ENCODE assay signal across 16 cellular contexts in the genomic region with DNA sequence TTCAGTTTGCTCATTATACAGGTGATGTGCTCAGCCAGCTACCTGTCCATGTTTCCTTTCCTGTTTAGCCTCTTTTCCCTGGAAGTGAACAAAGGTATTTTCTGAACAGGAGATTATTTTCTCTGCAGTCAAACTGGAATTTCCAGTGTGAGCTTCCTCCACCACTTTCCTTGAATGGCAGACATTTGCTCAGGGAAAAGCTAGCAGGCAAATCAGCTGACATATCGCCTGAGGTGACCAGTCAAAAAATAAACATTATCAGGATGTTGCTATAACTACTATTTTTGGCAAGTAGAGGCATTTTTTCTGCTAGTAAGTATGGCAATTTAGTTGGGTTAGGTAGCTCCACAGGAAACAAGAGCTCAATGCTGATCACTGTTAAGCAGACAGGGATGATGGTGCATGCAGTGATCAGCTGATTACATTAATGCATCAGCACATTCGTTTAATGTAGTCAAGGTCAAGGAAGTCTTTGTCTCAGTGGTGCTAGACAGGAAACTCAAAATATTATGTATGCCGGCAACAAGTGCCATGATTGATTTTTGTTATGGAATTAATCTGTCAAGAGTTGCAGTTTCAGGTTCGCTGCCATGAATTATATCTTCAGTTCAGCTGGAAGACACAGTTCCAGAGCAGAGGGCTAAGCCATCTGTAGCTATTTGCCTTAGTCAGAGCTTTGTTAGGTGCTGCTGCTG.
DNase-seq lines count a peak whose midpoint lies in the region; ATAC-seq, FAIRE-seq and TF ChIP-seq lines count a peak whose summit lies in the region.
"Had no signal": no experiment of that assay in that cellular context is flagged by ENCODE, and none has a peak within 500 bp of the region (broad histone marks: within the 10 kb centered on the region; RNA-seq: fewer than 3 reads in every experiment).

No MANE protein-coding gene starts in this region.

- no peaks in the 10 kb centered on the region for H3K9me3 ChIP-seq in Caco-2
- H3K9me3 ChIP-seq in pancreas, result no peaks in the 10 kb centered on the region
- no peaks in the 10 kb centered on the region for H3K9me3 ChIP-seq in mucosa of descending colon

- no peaks in the 10 kb centered on the region for H3K36me3 ChIP-seq in Caco-2 (ENCODE audit: control insufficient read depth, insufficient read depth, low read length)
- no peaks in the 10 kb centered on the region for H3K36me3 ChIP-seq in pancreas
- H3K36me3 ChIP-seq in mucosa of descending colon (ENCODE audit: low read depth), result no peaks in the 10 kb centered on the region

- ATAC-seq in pancreas, result peak; percentile 35 to 83 (median 65)
- ATAC-seq in GM19463 (IDR thresholded peaks at IDR 0.05; ENCODE audit: unreplicated experiment), result no peak
- ATAC-seq in mucosa of descending colon, result no peak
- ATAC-seq: activated CD4-positive, CD25-positive, alpha-beta regulatory T cell treated with anti-CD3 and anti-CD28 coated beads, Interleukin-2, amount 50 U/mL, for 24 hours; activated naive CD8-positive, alpha-beta T cell treated with anti-CD3 and anti-CD28 coated beads, Interleukin-2, amount 50 U/mL, for 24 hours; naive thymus-derived CD4-positive, alpha-beta T cell had no signal

- H3K9me3 Mint-ChIP-seq in Caco-2 (ENCODE audit: unreplicated experiment) (no peaks in the 10 kb centered on the region), chondrocyte (ENCODE audit: low read depth) (no peaks in the 10 kb centered on the region)
- H3K9me3 Mint-ChIP-seq: activated naive CD8-positive, alpha-beta T cell treated with anti-CD3 and anti-CD28 coated beads, Interleukin-2, amount 50 U/mL, for 24 hours had no signal

- no peak overlapping the region for H3K27ac ChIP-seq in pancreas
- H3K27ac ChIP-seq: PC-9, SK-N-MC had no signal

- TF ChIP-seq CTCF in Caco-2 (IDR thresholded peaks at IDR 0.05; ENCODE audit: insufficient read depth in 1 of 2, low read depth in 1 of 2, low read length in 1 of 2, severe bottlenecking in 1 of 2, unreplicated experiment in 1 of 2) (no peak), chondrocyte (IDR thresholded peaks at IDR 0.05) (no peak), pancreas (IDR thresholded peaks at IDR 0.05) (no peak), mucosa of descending colon (IDR thresholded peaks at IDR 0.05) (no peak)

- no peak for FAIRE-seq in pancreas (lab: Jason Lieb, UNC)

- H3K4me1 ChIP-seq in Caco-2, result no peaks in the 10 kb centered on the region
- H3K4me1 ChIP-seq in pancreas, result no peaks in the 10 kb centered on the region
- H3K4me1 ChIP-seq in mucosa of descending colon (ENCODE audit: low read depth), result no peaks in the 10 kb centered on the region

- peak in 1 of 2 experiments; percentile 14 for DNase-seq in Caco-2
- DNase-seq in HT-29 (ENCODE audit: low spot score), result peak; percentile 43
- DNase-seq in chondrocyte (ENCODE audit: low spot score), result no peak
- peak in 2 of 6 donors; percentile 7 to 13 for DNase-seq in pancreas
- no peak for DNase-seq in D341Med (ENCODE audit: low spot score)
- DNase-seq in mucosa of descending colon, result no peak
- DNase-seq: activated CD8-positive, alpha-beta memory T cell treated with anti-CD3 and anti-CD28 coated beads for 24 hours; activated naive CD8-positive, alpha-beta T cell treated with anti-CD3 and anti-CD28 coated beads, Interleukin-2, amount 50 U/mL, for 24 hours; DMS79; naive thymus-derived CD4-positive, alpha-beta T cell; NCI-H1105 treated with DMSO at 0.1 percent for 48 hours; stimulated activated CD4-positive, alpha-beta T cell treated with anti-CD3 and anti-CD28 coated beads, Interleukin-4, amount 100 ng/mL, for 1 hour had no signal

- POLR2A ChIA-PET in Caco-2 (lab: Charles Lee), result no interaction called here

- H3K4me3 Mint-ChIP-seq in Caco-2 (ENCODE audit: unreplicated experiment) (no peak overlapping the region), chondrocyte (ENCODE audit: unreplicated experiment) (no peak overlapping the region)
- H3K4me3 Mint-ChIP-seq: activated naive CD8-positive, alpha-beta T cell treated with anti-CD3 and anti-CD28 coated beads, Interleukin-2, amount 50 U/mL, for 24 hours; naive thymus-derived CD4-positive, alpha-beta T cell had no signal

- WGBS in pancreas, 2 donors, result 5 to 7% methylated on average over 4 of the region's 4 CpGs

- H3K27me3 ChIP-seq in Caco-2 (replicated peaks; ENCODE audit: control insufficient read depth, insufficient read depth, low read length) (no peaks in the 10 kb centered on the region), pancreas (no peaks in the 10 kb centered on the region)

- intact Hi-C loops in Caco-2 (cut with micrococcal nuclease; ENCODE audit: unreplicated experiment), result no loop called here
- intact Hi-C loops in pancreas (cut with DNase I), result no loop called here
- intact Hi-C loops in mucosa of descending colon (cut with DNase I, micrococcal nuclease), result no loop called here

- H3K4me1 Mint-ChIP-seq in Caco-2 (ENCODE audit: low read depth, unreplicated experiment) (peaks cover 8% of the 10 kb centered on the region), chondrocyte (ENCODE audit: low read depth) (peaks cover 41% of the 10 kb centered on the region)
- H3K4me1 Mint-ChIP-seq: activated naive CD8-positive, alpha-beta T cell treated with anti-CD3 and anti-CD28 coated beads, Interleukin-2, amount 50 U/mL, for 24 hours; naive thymus-derived CD4-positive, alpha-beta T cell had no signal

- H3K4me3 ChIP-seq in Caco-2 (ENCODE audit: low read depth, low read length) (no peak overlapping the region), pancreas (no peak overlapping the region), mucosa of descending colon (no peak overlapping the region)
- H3K4me3 ChIP-seq: PC-9, SK-N-MC had no signal

- BruUV-seq in Caco-2 (replicated peaks; lab: Mats Ljungman, UMichigan), result no TSS peak

- CTCF ChIA-PET in Caco-2 (lab: Charles Lee), result no interaction called here

- H3K27ac Mint-ChIP-seq in Caco-2 (ENCODE audit: unreplicated experiment) (peak overlapping the region; percentile 67), chondrocyte (ENCODE audit: unreplicated experiment) (peak overlapping the region; percentile 52)
- H3K27ac Mint-ChIP-seq: activated naive CD8-positive, alpha-beta T cell treated with anti-CD3 and anti-CD28 coated beads, Interleukin-2, amount 50 U/mL, for 24 hours; naive thymus-derived CD4-positive, alpha-beta T cell had no signal

- H3K27me3 Mint-ChIP-seq in Caco-2 (ENCODE audit: insufficient read depth, unreplicated experiment) (peaks cover 2% of the 10 kb centered on the region), chondrocyte (ENCODE audit: low read depth) (no peaks in the 10 kb centered on the region)

- H3K36me3 Mint-ChIP-seq in Caco-2 (ENCODE audit: insufficient read depth, unreplicated experiment) (no peaks in the 10 kb centered on the region), chondrocyte (ENCODE audit: low read depth) (no peaks in the 10 kb centered on the region)
- H3K36me3 Mint-ChIP-seq: naive thymus-derived CD4-positive, alpha-beta T cell had no signal

Comparison
In these comparisons a context has a peak if more than half of its experiments do, and no peak if none do; other contexts are left out.
1. ATAC-seq: peak in pancreas (4 of 4); none in GM19463 (single experiment) and mucosa of descending colon (single experiment).